8 cellular contexts compared by ENCODE assay signal in genomic region chr1:24502168-24503002, GRCh38. TPM values are rescaled to one million over a fixed set of nuclear protein-coding genes. Genes with fewer than 3 reads are reported as not detected.
DNase-seq lines count a peak whose midpoint lies in the region; ATAC-seq and TF ChIP-seq lines count a peak whose summit lies in the region.

Gene RCAN3 (plus strand): TSS chr1:24502836. CDS start chr1:24514373, 11,537 bp downstream.

- peak within 1 kb of the TSS; percentile 92 for H2AFZ ChIP-seq in SU-DHL-6 (ENCODE audit: low read depth, low read length, severe bottlenecking)

- peak within 1 kb of the TSS; percentile 97 for H3K4me3 Mint-ChIP-seq in glutamatergic neuron (ENCODE audit: unreplicated experiment)

- H3K36me3 ChIP-seq in BLaER1 treated with 17β-estradiol and CSF1 and Interleukin-3, amounts not matched to agents 10 nM and 100 nM: no peaks in the 10 kb centered on the region
- H3K36me3 ChIP-seq in SU-DHL-6 (ENCODE audit: low read length) (no peaks in the 10 kb centered on the region), suprapubic skin (no peaks in the 10 kb centered on the region)

- peaks cover 11% of the 10 kb centered on the region for H3K4me1 Mint-ChIP-seq in glutamatergic neuron (ENCODE audit: low read depth, unreplicated experiment)

- peaks cover 21 to 56% (median 44%) of the 10 kb centered on the region in 11 experiments for H3K27me3 ChIP-seq in BLaER1 treated with 17β-estradiol and CSF1 and Interleukin-3, amounts not matched to agents 10 nM and 100 nM
- H3K27me3 ChIP-seq in SU-DHL-6 (ENCODE audit: low read length) (no peaks in the 10 kb centered on the region), suprapubic skin (no peaks in the 10 kb centered on the region)

- H3K79me2 ChIP-seq in SU-DHL-6 (ENCODE audit: insufficient read depth, low read length): no peaks in the 10 kb centered on the region

- ATAC-seq in GM21723 (IDR thresholded peaks at IDR 0.05; ENCODE audit: unreplicated experiment) (peak; percentile 75), omental fat pad (ENCODE audit: low FRiP score) (peak; percentile 89)
- ATAC-seq in activated naive CD4-positive, alpha-beta T cell treated with anti-CD3 and anti-CD28 coated beads, Interleukin-2, amount 50 U/mL, for 72 hours: peak; percentile 80 to 88

- H3K9me3 ChIP-seq in BLaER1 treated with 17β-estradiol and CSF1 and Interleukin-3, amounts not matched to agents 10 nM and 100 nM (replicated peaks in 1 of 11): no peaks in the 10 kb centered on the region
- H3K9me3 ChIP-seq in SU-DHL-6 (ENCODE audit: insufficient read depth, low read length) (no peaks in the 10 kb centered on the region), suprapubic skin (no peaks in the 10 kb centered on the region)

- peak; percentile 75 for DNase-seq in NCI-H1105 treated with DMSO at 0.1 percent for 48 hours (lab: John Stamatoyannopoulos, UW)
- peak; percentile 85 to 87 for DNase-seq in activated naive CD4-positive, alpha-beta T cell treated with anti-CD3 and anti-CD28 coated beads, Interleukin-2, amount 50 U/mL, for 72 hours (ENCODE audit: low spot score in 2 of 2)
- DNase-seq in glutamatergic neuron: peak; percentile 92
- DNase-seq in omental fat pad (ENCODE audit: low spot score): peak; percentile 38
- DNase-seq in suprapubic skin (ENCODE audit: low spot score in 2 of 2): peak; percentile 86

- TF ChIP-seq POLR2A in suprapubic skin (IDR thresholded peaks at IDR 0.05): no peak

- H3K4me1 ChIP-seq in BLaER1 treated with 17β-estradiol and CSF1 and Interleukin-3, amounts not matched to agents 10 nM and 100 nM: peaks cover 16 to 26% (median 23%) of the 10 kb centered on the region in 10 experiments
- peaks cover 27% of the 10 kb centered on the region for H3K4me1 ChIP-seq in suprapubic skin

- peaks cover 6 to 12% of the 10 kb centered on the region in 2 donors for H3K9me3 Mint-ChIP-seq in activated naive CD4-positive, alpha-beta T cell treated with anti-CD3 and anti-CD28 coated beads, Interleukin-2, amount 50 U/mL, for 72 hours
- peaks cover 5% of the 10 kb centered on the region for H3K9me3 Mint-ChIP-seq in glutamatergic neuron (ENCODE audit: unreplicated experiment)

- H3K36me3 Mint-ChIP-seq in activated naive CD4-positive, alpha-beta T cell treated with anti-CD3 and anti-CD28 coated beads, Interleukin-2, amount 50 U/mL, for 72 hours: peaks cover 21 to 32% of the 10 kb centered on the region in 2 donors
- H3K36me3 Mint-ChIP-seq in glutamatergic neuron (ENCODE audit: unreplicated experiment): no peaks in the 10 kb centered on the region

- H3F3A ChIP-seq in SU-DHL-6 (ENCODE audit: insufficient read depth): peaks cover 32% of the 10 kb centered on the region

- H3K27ac Mint-ChIP-seq in activated naive CD4-positive, alpha-beta T cell treated with anti-CD3 and anti-CD28 coated beads, Interleukin-2, amount 50 U/mL, for 72 hours: peak within 1 kb of the TSS; percentile 99
- H3K27ac Mint-ChIP-seq in glutamatergic neuron (ENCODE audit: unreplicated experiment): peak within 1 kb of the TSS; percentile 69

- peak within 1 kb of the TSS; percentile 66 to 83 (median 74) for H3K4me3 ChIP-seq in BLaER1 treated with 17β-estradiol and CSF1 and Interleukin-3, amounts not matched to agents 10 nM and 100 nM
- peak within 1 kb of the TSS; percentile 73 for H3K4me3 ChIP-seq in SU-DHL-6 (ENCODE audit: insufficient read depth, low read length, poor library complexity, severe bottlenecking)
- peak within 1 kb of the TSS; percentile 61 for H3K4me3 ChIP-seq in suprapubic skin

- peaks cover 0 to 3% (median 0%) of the 10 kb centered on the region in 11 experiments; a peak in 1 of 22 replicates for H4K20me1 ChIP-seq in BLaER1 treated with 17β-estradiol and CSF1 and Interleukin-3, amounts not matched to agents 10 nM and 100 nM
- no peaks in the 10 kb centered on the region for H4K20me1 ChIP-seq in SU-DHL-6 (ENCODE audit: low read depth, low read length)

- TF ChIP-seq CTCF in SU-DHL-6 (IDR thresholded peaks at IDR 0.05; ENCODE audit: insufficient read depth, low read length, poor library complexity, severe bottlenecking) (no peak), glutamatergic neuron (IDR thresholded peaks at IDR 0.05; ENCODE audit: partially characterized antibody, unreplicated experiment) (no peak), omental fat pad (IDR thresholded peaks at IDR 0.05) (no peak), suprapubic skin (IDR thresholded peaks at IDR 0.05) (no peak)

- TF ChIP-seq EP300 in suprapubic skin (IDR thresholded peaks at IDR 0.05): no peak

- no peaks in the 10 kb centered on the region for H3K9me2 ChIP-seq in SU-DHL-6 (replicated peaks; ENCODE audit: insufficient read depth, low read length)

- peak within 1 kb of the TSS; percentile 60 to 91 (median 78) for H3K9ac ChIP-seq in BLaER1 treated with 17β-estradiol and CSF1 and Interleukin-3, amounts not matched to agents 10 nM and 100 nM
- H3K9ac ChIP-seq in SU-DHL-6 (ENCODE audit: low read length): peak within 1 kb of the TSS; percentile 84

- under 1% methylated on average over 26 of the region's 80 CpGs for WGBS in suprapubic skin

- peak within 1 kb of the TSS; percentile 91 to 98 (median 94) for H3K4me2 ChIP-seq in BLaER1 treated with 17β-estradiol and CSF1 and Interleukin-3, amounts not matched to agents 10 nM and 100 nM
- peak within 1 kb of the TSS; percentile 93 for H3K4me2 ChIP-seq in SU-DHL-6 (ENCODE audit: low read depth, low read length, poor library complexity, severe bottlenecking)

- peaks cover 6% of the 10 kb centered on the region for H3K27me3 Mint-ChIP-seq in glutamatergic neuron (ENCODE audit: unreplicated experiment)

- H3K27ac ChIP-seq in BLaER1 treated with 17β-estradiol and CSF1 and Interleukin-3, amounts not matched to agents 10 nM and 100 nM: peak within 1 kb of the TSS in 10 of 11 experiments; percentile 9 to 82 (median 62); a peak in 16 of 22 replicates
- H3K27ac ChIP-seq in SU-DHL-6 (ENCODE audit: low read depth, low read length) (peak within 1 kb of the TSS; percentile 74), suprapubic skin (peak within 1 kb of the TSS; percentile 84)

RNA-seq across cellular contexts. Expression of gene RCAN3, which starts in this region (rescaled TPM):
- 10 to 100 TPM; 43.6 to 51.8 TPM for total RNA-seq in activated naive CD4-positive, alpha-beta T cell treated with anti-CD3 and anti-CD28 coated beads, Interleukin-2, amount 50 U/mL, for 72 hours
- 21.8 TPM for total RNA-seq in glutamatergic neuron (ENCODE audit: unreplicated experiment)
- total RNA-seq in omental fat pad: 10 to 100 TPM in 1 of 4 donors, 1 to 10 TPM in 3; 2.9 to 10.1 (median 4.1) TPM
- 10 to 100 TPM; 27.0 to 29.8 (median 27.5) TPM for total RNA-seq in suprapubic skin

Comparison
In these comparisons a context has a peak if more than half of its experiments do, and no peak if none do; other contexts are left out.
1. Peak in every context shown above with its lines: DNase-seq, ATAC-seq, H3K4me3 ChIP-seq and H3K27ac ChIP-seq.
2. DNase-seq: peak in every context shown above with its lines; median percentile 92 in glutamatergic neuron; 86 in activated naive CD4-positive, alpha-beta T cell treated with anti-CD3 and anti-CD28 coated beads, Interleukin-2, amount 50 U/mL, for 72 hours; 86 in suprapubic skin; 75 in NCI-H1105 treated with DMSO at 0.1 percent for 48 hours; 38 in omental fat pad.